In genomic region chr12:22229652-22230279, GRCh38 we compare ENCODE assay signal across 2 cellular contexts.
TF ChIP-seq lines count a peak whose summit lies in the region.

No MANE protein-coding gene starts in this region.

TF ChIP-seq in A549, 52 proteins besides CTCF, POLR2A, EP300 and RAD21 (continued from another document):
- TF ChIP-seq E2F6 (IDR thresholded peaks at IDR 0.05; ENCODE audit: borderline replicate concordance, low read depth), result no peak
- TF ChIP-seq REST (IDR thresholded peaks at IDR 0.05), result no peak
- TF ChIP-seq BCL3 (IDR thresholded peaks at IDR 0.05), result peak; percentile 82; the same call in 2 of the 3 replicates
- no peak for TF ChIP-seq CBX2 (IDR thresholded peaks at IDR 0.05; ENCODE audit: borderline replicate concordance, low read depth)
- peak; percentile 58 to 94 for TF ChIP-seq CEBPB (IDR thresholded peaks at IDR 0.05)
- TF ChIP-seq HOXB5 (CRISPR knock-in tag; IDR thresholded peaks at IDR 0.05), result no peak
- TF ChIP-seq ZNF302 (CRISPR knock-in tag; IDR thresholded peaks at IDR 0.05), result no peak
- no peak for TF ChIP-seq KDM1A (IDR thresholded peaks at IDR 0.05; ENCODE audit: low read depth)
- TF ChIP-seq PBX3 (IDR thresholded peaks at IDR 0.05), result no peak
- no peak for TF ChIP-seq TP53 (CRISPR knock-in tag; IDR thresholded peaks at IDR 0.05)
- TF ChIP-seq FOSB (CRISPR knock-in tag; IDR thresholded peaks at IDR 0.05), result no peak
- TF ChIP-seq ZFP36 (IDR thresholded peaks at IDR 0.05; ENCODE audit: borderline replicate concordance, partially characterized antibody), result no peak
- no peak for TF ChIP-seq FOXS1 (CRISPR knock-in tag; IDR thresholded peaks at IDR 0.05)
- no peak for TF ChIP-seq ATOH8 (CRISPR knock-in tag; IDR thresholded peaks at IDR 0.05; ENCODE audit: low read depth)
- TF ChIP-seq SMC3 (IDR thresholded peaks at IDR 0.05), result no peak
- TF ChIP-seq KDM5A (IDR thresholded peaks at IDR 0.05), result no peak
- no peak for TF ChIP-seq ZC3H11A (IDR thresholded peaks at IDR 0.05)
- no peak for TF ChIP-seq MYC (IDR thresholded peaks at IDR 0.05; ENCODE audit: borderline replicate concordance, low read length)
- no peak for TF ChIP-seq NR3C1 (IDR thresholded peaks at IDR 0.05)
- no peak for TF ChIP-seq HEYL (CRISPR knock-in tag; IDR thresholded peaks at IDR 0.05)
- no peak for TF ChIP-seq RFX5 (IDR thresholded peaks at IDR 0.05)
- TF ChIP-seq CBX8 (IDR thresholded peaks at IDR 0.05), result no peak

TF ChIP-seq in SK-N-SH treated with all-trans-retinoic acid at 6 μM for 48 hours, 23 proteins besides CTCF, POLR2A, EP300 and RAD21 (continued from another document):
- TF ChIP-seq TOX (CRISPR knock-in tag; IDR thresholded peaks at IDR 0.05; ENCODE audit: borderline replicate concordance), result no peak
- no peak for TF ChIP-seq PPARA (CRISPR knock-in tag; IDR thresholded peaks at IDR 0.05; ENCODE audit: borderline replicate concordance)
- no peak for TF ChIP-seq TSHZ2 (CRISPR knock-in tag; IDR thresholded peaks at IDR 0.05)
- no peak for TF ChIP-seq ARNTL (CRISPR knock-in tag; IDR thresholded peaks at IDR 0.05; ENCODE audit: borderline replicate concordance, low read depth)
- TF ChIP-seq BACH2 (CRISPR knock-in tag; IDR thresholded peaks at IDR 0.05; ENCODE audit: borderline replicate concordance), result no peak
- TF ChIP-seq RARB (CRISPR knock-in tag; IDR thresholded peaks at IDR 0.05), result no peak
- no peak for TF ChIP-seq ISL1 (CRISPR knock-in tag; IDR thresholded peaks at IDR 0.05)
- no peak for TF ChIP-seq CSRNP3 (CRISPR knock-in tag; IDR thresholded peaks at IDR 0.05)
- no peak for TF ChIP-seq ZNF565 (CRISPR knock-in tag; conservative IDR thresholded peaks at IDR 0.05; ENCODE audit: low read depth)
- no peak for TF ChIP-seq ZNF70 (CRISPR knock-in tag; IDR thresholded peaks at IDR 0.05)
TF ChIP-seq in SK-N-SH treated with all-trans-retinoic acid at 6 μM for 48 hours: peak in this region for 0.
